8 cellular contexts compared by ENCODE assay signal in the genomic region with DNA sequence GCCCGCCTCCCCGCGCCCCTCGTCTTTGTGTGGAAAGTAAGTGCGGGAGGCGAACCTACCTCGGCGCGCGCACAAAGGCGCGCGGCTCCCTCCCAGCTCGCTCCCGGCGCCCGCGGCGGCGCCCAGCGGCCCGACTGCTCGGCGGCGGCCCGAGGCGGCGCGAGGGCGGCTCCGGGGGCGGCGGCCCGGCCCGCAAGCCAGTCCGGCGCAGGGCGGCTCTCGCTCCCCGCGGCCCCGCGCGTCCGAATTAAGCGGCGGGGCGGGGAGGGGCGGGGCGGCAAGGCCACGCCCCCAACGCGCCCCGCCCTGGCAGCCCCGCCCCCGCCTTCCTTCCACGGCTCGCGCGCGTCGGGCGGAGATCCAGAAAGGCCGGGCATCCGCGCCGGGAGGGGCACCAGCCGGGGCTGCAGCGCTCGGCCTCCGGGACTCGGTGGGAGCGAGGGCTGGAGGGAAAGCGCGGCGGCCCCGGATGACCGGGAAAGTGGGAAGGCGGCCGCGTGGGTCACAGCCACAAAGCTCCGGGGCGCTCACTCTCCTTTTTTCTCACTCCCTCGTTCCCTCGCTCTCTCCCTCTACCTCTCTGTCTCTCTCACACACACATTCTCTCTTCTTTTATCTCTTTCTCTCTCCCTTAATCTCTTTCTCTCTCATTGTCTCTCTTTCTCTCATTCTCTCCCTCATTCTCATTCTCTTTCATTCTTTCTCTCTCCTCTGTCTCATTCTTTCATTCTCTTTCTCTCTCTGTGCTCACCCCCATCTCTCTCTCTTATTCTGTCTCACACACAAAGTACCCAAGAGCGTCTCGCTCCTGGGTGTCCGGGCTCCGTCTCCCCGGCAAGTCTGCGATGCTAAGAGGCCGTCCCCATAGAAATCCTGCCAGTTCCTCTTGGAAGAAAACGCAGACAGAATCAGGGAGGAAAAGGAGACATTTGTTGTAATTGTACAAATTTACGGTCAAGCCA.
DNase-seq lines count a peak whose midpoint lies in the region; ATAC-seq and TF ChIP-seq lines count a peak whose summit lies in the region.

No MANE protein-coding gene starts in this region.

- H3K9ac ChIP-seq in BLaER1 = peak overlapping the region; percentile 96
- peak overlapping the region; percentile 89 for H3K9ac ChIP-seq in PC-3 (ENCODE audit: low read length)

- H4K20me1 ChIP-seq in BLaER1 (peaks cover 45% of the 10 kb centered on the region), PC-3 (ENCODE audit: low read length) (peaks cover 25% of the 10 kb centered on the region)

- WGBS in stomach, 5 donors = 0 to 2% (median 1%) methylated on average over 32 to 94 of the region's 94 CpGs

- TF ChIP-seq POLR2A in stomach (IDR thresholded peaks at IDR 0.05) = peak in 1 of 4 donors; percentile 42

- H3F3A ChIP-seq in PC-3 (ENCODE audit: low read length, unreplicated experiment) = no peaks in the 10 kb centered on the region

- peaks cover 61% of the 10 kb centered on the region for H3K4me1 ChIP-seq in BLaER1
- H3K4me1 ChIP-seq in PC-3 (ENCODE audit: insufficient read depth, low read length) = peaks cover 15% of the 10 kb centered on the region
- H3K4me1 ChIP-seq in stomach = peaks cover 24 to 50% (median 42%) of the 10 kb centered on the region in 4 donors

- H3K4me3 ChIP-seq in BLaER1 (peak overlapping the region; percentile 95), PC-3 (ENCODE audit: low read length) (peak overlapping the region; percentile 79), fibroblast of pulmonary artery (replicated peaks; ENCODE audit: low read depth, low read length) (peak overlapping the region; percentile 63), stomach (peak overlapping the region; percentile 61 to 80 (median 70))

- intact Hi-C loops in PC-3 (cut with micrococcal nuclease) (loop anchor here (1.0 to 5.0 kb wide), 5 partner anchors 32 to 233 kb away; a partner anchor contains a TSS), stomach (cut with DNase I; ENCODE audit: low total_unique reads) (no loop called here)

- no peak for TF ChIP-seq EP300 in stomach (IDR thresholded peaks at IDR 0.05)

- peak overlapping the region; percentile 90 to 98 for H3K27ac Mint-ChIP-seq in natural killer cell treated with Interleukin-12 subunit alpha and Interleukin-12 subunit beta and Interleukin-15 and Interleukin-18, amount 100 ng/mL, for 72 hours

- H3K27me3 ChIP-seq in BLaER1 (no peaks in the 10 kb centered on the region), PC-3 (ENCODE audit: low read length) (no peaks in the 10 kb centered on the region), stomach (no peaks in the 10 kb centered on the region)

- peak; percentile 48 for DNase-seq in GM19238 (ENCODE audit: insufficient read length, low spot score)
- peak; percentile 69 for DNase-seq in PC-3
- DNase-seq in activated gamma-delta T cell (lab: John Stamatoyannopoulos, UW) = peak; percentile 68
- DNase-seq in fibroblast of pulmonary artery (ENCODE audit: low read depth) = peak; percentile 74
- peak; percentile 84 for DNase-seq in natural killer cell treated with Interleukin-12 subunit alpha and Interleukin-12 subunit beta and Interleukin-15 and Interleukin-18, amount 100 ng/mL, for 72 hours (ENCODE audit: low spot score)
- DNase-seq in stomach = peak; percentile 86

- H3K27me3 Mint-ChIP-seq in natural killer cell treated with Interleukin-12 subunit alpha and Interleukin-12 subunit beta and Interleukin-15 and Interleukin-18, amount 100 ng/mL, for 72 hours = no peaks in the 10 kb centered on the region

- POLR2A ChIA-PET in PC-3 (lab: Charles Lee; ENCODE audit: unreplicated experiment) = interaction anchor here (0.5 to 1.1 kb wide), 3 partner anchors 17 to 303 kb away, joined by 3 to 8 read pairs (median 5); no protein-coding TSS in a partner anchor

- peaks cover 26% of the 10 kb centered on the region for H3K36me3 ChIP-seq in BLaER1
- H3K36me3 ChIP-seq in PC-3 (ENCODE audit: low read depth, low read length) = peaks cover 16% of the 10 kb centered on the region
- H3K36me3 ChIP-seq in stomach = peaks cover 0 to 18% (median 8%) of the 10 kb centered on the region in 4 donors

- H3K4me3 Mint-ChIP-seq in natural killer cell treated with Interleukin-12 subunit alpha and Interleukin-12 subunit beta and Interleukin-15 and Interleukin-18, amount 100 ng/mL, for 72 hours = peak overlapping the region; percentile 98

- peak overlapping the region; percentile 13; the same call in 1 of the 2 replicates for H2AFZ ChIP-seq in PC-3 (ENCODE audit: low read length)

- H3K27ac ChIP-seq in BLaER1 = peak overlapping the region; percentile 93
- peak overlapping the region; percentile 91 for H3K27ac ChIP-seq in PC-3 (ENCODE audit: low read length)
- H3K27ac ChIP-seq in stomach = peak overlapping the region; percentile 88 to 95 (median 90)

- ATAC-seq in HG03432 (IDR thresholded peaks at IDR 0.05; ENCODE audit: unreplicated experiment) = peak; percentile 52
- peak; percentile 59 for ATAC-seq in PC-3
- ATAC-seq in natural killer cell treated with Interleukin-12 subunit alpha and Interleukin-12 subunit beta and Interleukin-15 and Interleukin-18, amount 100 ng/mL, for 72 hours = peak; percentile 88 to 91

- H3K79me2 ChIP-seq in PC-3 (ENCODE audit: low read length) = peaks cover 42% of the 10 kb centered on the region

- H3K36me3 Mint-ChIP-seq in natural killer cell treated with Interleukin-12 subunit alpha and Interleukin-12 subunit beta and Interleukin-15 and Interleukin-18, amount 100 ng/mL, for 72 hours = peaks cover 37% of the 10 kb centered on the region

- peak overlapping the region; percentile 92 for H3K4me2 ChIP-seq in BLaER1
- H3K4me2 ChIP-seq in PC-3 (ENCODE audit: low read length) = peak overlapping the region; percentile 96

- peaks cover 68 to 71% of the 10 kb centered on the region in 2 donors for H3K4me1 Mint-ChIP-seq in natural killer cell treated with Interleukin-12 subunit alpha and Interleukin-12 subunit beta and Interleukin-15 and Interleukin-18, amount 100 ng/mL, for 72 hours (ENCODE audit: low read depth in 2 of 2)

- no peak for TF ChIP-seq CTCF in PC-3 (conservative IDR thresholded peaks at IDR 0.05; ENCODE audit: low read depth, low read length)
- no peak for TF ChIP-seq CTCF in fibroblast of pulmonary artery (IDR thresholded peaks at IDR 0.05; ENCODE audit: low read length, missing control alignments)
- TF ChIP-seq CTCF in stomach (IDR thresholded peaks at IDR 0.05) = no peak

- BruUV-seq in PC-3 (replicated peaks; lab: Mats Ljungman, UMichigan) = no TSS peak

- no peaks in the 10 kb centered on the region for H3K9me2 ChIP-seq in PC-3 (replicated peaks; ENCODE audit: low read length)

- CTCF ChIA-PET in PC-3 (lab: Charles Lee) = no interaction called here

- H3K9me3 Mint-ChIP-seq in natural killer cell treated with Interleukin-12 subunit alpha and Interleukin-12 subunit beta and Interleukin-15 and Interleukin-18, amount 100 ng/mL, for 72 hours = peaks cover 4% of the 10 kb centered on the region

- H3K9me3 ChIP-seq in BLaER1 (0 out of 2 replicates have a peak, but pooled peaks cover 5% of the 10 kb centered on the region), PC-3 (ENCODE audit: low read length) (no peaks in the 10 kb centered on the region), stomach (no peaks in the 10 kb centered on the region)

Comparison
In these comparisons a context has a peak if more than half of its experiments do, and no peak if none do; other contexts are left out.
1. Peak in every context shown above with its lines: DNase-seq, ATAC-seq, H3K4me3 ChIP-seq and H3K27ac ChIP-seq.